Comparison of ENCODE assay signal across 9 cellular contexts in genomic region chr9:22446589-22446949, GRCh38. TPM values are rescaled to one million over a fixed set of nuclear protein-coding genes. Genes with fewer than 3 reads are reported as not detected.
A peak's percentile ranks its signal among the peaks of the same experiment; 100 is the strongest.
DNase-seq lines count a peak whose midpoint lies in the region; ATAC-seq and TF ChIP-seq lines count a peak whose summit lies in the region.
"Had no signal": no experiment of that assay in that cellular context is flagged by ENCODE, and none has a peak within 500 bp of the region (broad histone marks: within the 10 kb centered on the region; RNA-seq: fewer than 3 reads in every experiment).

Gene DMRTA1 (plus strand): TSS chr9:22446824. CDS start chr9:22447066, 242 bp downstream.

- intact Hi-C loops in PC-9 (cut with micrococcal nuclease; ENCODE audit: unreplicated experiment) (loop anchor here (2.0 kb wide), 2 partner anchors 202 to 634 kb away; no protein-coding TSS in a partner anchor), left colon (cut with DNase I, micrococcal nuclease) (no loop called here)
- intact Hi-C loops in dendritic cell treated with granulocyte-macrophage colony-stimulating factor and Interleukin-4, amounts not matched to agents 40 ng/mL and 50 ng/mL, for 4 days (cut with micrococcal nuclease): no loop called here

- H3K79me2 ChIP-seq in PC-9 (ENCODE audit: low read depth): no peaks in the 10 kb centered on the region

- peak within 1 kb of the TSS; percentile 54 for H3K4me3 Mint-ChIP-seq in dendritic cell treated with granulocyte-macrophage colony-stimulating factor and Interleukin-4, amounts not matched to agents 40 ng/mL and 50 ng/mL, for 4 days

- H2AFZ ChIP-seq in PC-9: peak within 1 kb of the TSS; percentile 80

- H3K9me3 ChIP-seq in PC-9 (ENCODE audit: insufficient read depth, low read depth): no peaks in the 10 kb centered on the region

- ATAC-seq in HG03135 (IDR thresholded peaks at IDR 0.05; ENCODE audit: unreplicated experiment): peak; percentile 40
- ATAC-seq in left colon: peak; percentile 74

- H4K20me1 ChIP-seq in PC-9 (ENCODE audit: insufficient read depth): 0 out of 2 replicates have a peak, but pooled peaks cover 3% of the 10 kb centered on the region

- no peak within 1 kb of the TSS for H3K27ac Mint-ChIP-seq in dendritic cell treated with granulocyte-macrophage colony-stimulating factor and Interleukin-4, amounts not matched to agents 40 ng/mL and 50 ng/mL, for 4 days

- H3K27me3 Mint-ChIP-seq in dendritic cell treated with granulocyte-macrophage colony-stimulating factor and Interleukin-4, amounts not matched to agents 40 ng/mL and 50 ng/mL, for 4 days: peaks cover 45% of the 10 kb centered on the region

- no peaks in the 10 kb centered on the region for H3K36me3 ChIP-seq in PC-9 (ENCODE audit: low read depth)

- TF ChIP-seq CTCF in PC-9 (conservative IDR thresholded peaks at IDR 0.05): no peak

- no peak within 1 kb of the TSS for H3K27ac ChIP-seq in PC-9

- peak; percentile 39 to 72 for DNase-seq in SHP77 (lab: John Stamatoyannopoulos, UW)
- DNase-seq in SHP77 treated with DMSO at 0.1 percent for 48 hours (lab: John Stamatoyannopoulos, UW): no peak
- peak; percentile 60 to 79 for DNase-seq in PC-9
- DNase-seq in left colon: peak; percentile 68
- DNase-seq in stimulated activated CD4-positive, alpha-beta T cell treated with anti-CD3 and anti-CD28 coated beads, Interleukin-4, amount 100 ng/mL, for 4 hours: peak; percentile 12 to 20
- DNase-seq in DMS79 (lab: John Stamatoyannopoulos, UW): no peak
- DNase-seq: DND-41 had no signal

- POLR2A ChIA-PET in PC-9 (lab: Charles Lee; ENCODE audit: unreplicated experiment): interaction anchor here (0.6 kb wide), 1 partner anchor 22 kb away, joined by 13 read pairs; no protein-coding TSS in a partner anchor

- peaks cover 8% of the 10 kb centered on the region for H3K4me1 Mint-ChIP-seq in dendritic cell treated with granulocyte-macrophage colony-stimulating factor and Interleukin-4, amounts not matched to agents 40 ng/mL and 50 ng/mL, for 4 days (ENCODE audit: low read depth)

- no peaks in the 10 kb centered on the region for H3K27me3 ChIP-seq in PC-9 (ENCODE audit: insufficient read depth, low read depth)

- peak within 1 kb of the TSS; percentile 68 for H3K4me3 ChIP-seq in PC-9

- no peaks in the 10 kb centered on the region for H3K9me2 ChIP-seq in PC-9 (ENCODE audit: insufficient read depth)

- no peaks in the 10 kb centered on the region for H3K36me3 Mint-ChIP-seq in dendritic cell treated with granulocyte-macrophage colony-stimulating factor and Interleukin-4, amounts not matched to agents 40 ng/mL and 50 ng/mL, for 4 days (ENCODE audit: low read depth)

- H3F3A ChIP-seq in PC-9 (ENCODE audit: insufficient read depth, low read depth): 0 out of 2 replicates have a peak, but pooled peaks cover 6% of the 10 kb centered on the region

- H3K4me1 ChIP-seq in PC-9 (replicated peaks; ENCODE audit: insufficient read depth): peaks cover 17% of the 10 kb centered on the region; the same call in 1 of the 2 replicates

- CTCF ChIA-PET in PC-9 (lab: Charles Lee): no interaction called here

- H3K9me3 Mint-ChIP-seq in dendritic cell treated with granulocyte-macrophage colony-stimulating factor and Interleukin-4, amounts not matched to agents 40 ng/mL and 50 ng/mL, for 4 days: no peaks in the 10 kb centered on the region

- no TSS peak for BruUV-seq in PC-9 (replicated peaks; lab: Mats Ljungman, UMichigan)

- H3K4me2 ChIP-seq in PC-9: peak within 1 kb of the TSS; percentile 75

RNA-seq across cellular contexts. Expression of gene DMRTA1, which starts in this region (rescaled TPM):
- total RNA-seq in PC-9 (2021) (0.70 and 1.1 TPM in 2 replicates), left colon (under 1 TPM; 0.64 to 0.81 TPM)

Comparison
In these comparisons a context has a peak if more than half of its experiments do, and no peak if none do; other contexts are left out.
1. DNase-seq: peak in SHP77 (2 of 2), PC-9 (2 of 2) and stimulated activated CD4-positive, alpha-beta T cell treated with anti-CD3 and anti-CD28 coated beads, Interleukin-4, amount 100 ng/mL, for 4 hours (2 of 2); none in SHP77 treated with DMSO at 0.1 percent for 48 hours (single experiment) and DMS79 (single experiment).
2. Peak in DNase-seq and ATAC-seq in left colon; RNA of the gene not detected or under 1 TPM.